26 cellular contexts compared by ENCODE assay signal in genomic region chr11:31805629-31806185, GRCh38. TPM values are rescaled to one million over a fixed set of nuclear protein-coding genes. Genes with fewer than 3 reads are reported as not detected.
DNase-seq lines count a peak whose midpoint lies in the region; ATAC-seq and TF ChIP-seq lines count a peak whose summit lies in the region.
"Had no signal": no experiment of that assay in that cellular context is flagged by ENCODE, and none has a peak within 500 bp of the region (broad histone marks: within the 10 kb centered on the region; RNA-seq: fewer than 3 reads in every experiment).

No MANE protein-coding gene starts in this region.

- ATAC-seq in WTC11 (peak; percentile 43), GM18907 (IDR thresholded peaks at IDR 0.05; ENCODE audit: unreplicated experiment) (no peak), GM19463 (IDR thresholded peaks at IDR 0.05; ENCODE audit: unreplicated experiment) (no peak)
- ATAC-seq: A549; left colon; stimulated activated effector memory CD8-positive, alpha-beta T cell treated with anti-CD3 and anti-CD28 coated beads, Interleukin-12 subunit alpha, Interleukin-12 subunit beta, amount 100 ng/mL, for 72 hours had no signal

- TF ChIP-seq CTCF in WTC11 (IDR thresholded peaks at IDR 0.05) (no peak), osteoblast (IDR thresholded peaks at IDR 0.05; ENCODE audit: extremely low read depth, low read depth, low read length) (no peak)

- peaks cover 7% of the 10 kb centered on the region for H3K36me3 Mint-ChIP-seq in T-helper 2 cell treated with Interferon-gamma antibody and Interleukin-4, amounts not matched to agents 5 μg/mL and 100 μg/mL, for 36 hours (ENCODE audit: low read depth)
- no peaks in the 10 kb centered on the region for H3K36me3 Mint-ChIP-seq in WTC11
- H3K36me3 Mint-ChIP-seq in activated naive CD8-positive, alpha-beta T cell treated with anti-CD3 and anti-CD28 coated beads for 36 hours: peaks cover 12% of the 10 kb centered on the region
- H3K36me3 Mint-ChIP-seq: stimulated activated effector memory CD8-positive, alpha-beta T cell treated with anti-CD3 and anti-CD28 coated beads, Interleukin-12 subunit alpha, Interleukin-12 subunit beta, amount 100 ng/mL, for 72 hours had no signal

- no peaks in the 10 kb centered on the region for H3K9me3 ChIP-seq in osteoblast (ENCODE audit: low read depth, low read length)
- H3K9me3 ChIP-seq: A549, adrenal gland, tibial nerve had no signal

- peak; percentile 2 for DNase-seq in T-helper 2 cell treated with Interferon-gamma antibody and Interleukin-4, amounts not matched to agents 5 μg/mL and 100 μg/mL, for 36 hours (ENCODE audit: low spot score)
- no peak for DNase-seq in T-helper 2 cell
- DNase-seq in WTC11 (ENCODE audit: low spot score): peak; percentile 70
- DNase-seq in glomerular visceral epithelial cell (ENCODE audit: extremely low spot score): peak; percentile 82
- peak; percentile 56 for DNase-seq in osteoblast (ENCODE audit: insufficient read length, low spot score, missing footprints)
- no peak for DNase-seq in activated naive CD8-positive, alpha-beta T cell treated with anti-CD3 and anti-CD28 coated beads for 36 hours
- DNase-seq: activated CD4-positive, CD25-positive, alpha-beta regulatory T cell; DMS153; hippocampal formation; left colon; NCI-H1105; NCI-H2107; NCI-H524 treated with DMSO at 0.1 percent for 48 hours; Right ventricle myocardium superior had no signal

- peaks cover 5% of the 10 kb centered on the region for H4K20me1 ChIP-seq in osteoblast (ENCODE audit: insufficient read depth, low read length)

- peaks cover 88% of the 10 kb centered on the region for H3K27me3 Mint-ChIP-seq in T-helper 2 cell treated with Interferon-gamma antibody and Interleukin-4, amounts not matched to agents 5 μg/mL and 100 μg/mL, for 36 hours (ENCODE audit: low read depth)
- peaks cover 100% of the 10 kb centered on the region for H3K27me3 Mint-ChIP-seq in WTC11 (ENCODE audit: low read depth)
- H3K27me3 Mint-ChIP-seq in activated naive CD8-positive, alpha-beta T cell treated with anti-CD3 and anti-CD28 coated beads for 36 hours: peaks cover 94% of the 10 kb centered on the region

- H3K4me3 ChIP-seq in osteoblast (ENCODE audit: insufficient read depth, low read length): no peak overlapping the region
- H3K4me3 ChIP-seq: A549, adrenal gland had no signal

- peaks cover 5% of the 10 kb centered on the region for H3K4me1 ChIP-seq in osteoblast (ENCODE audit: insufficient read depth, low read length)
- H3K4me1 ChIP-seq: A549 had no signal

- CTCF ChIA-PET in WTC11 (lab: Charles Lee): interaction anchor here (0.7 to 2.2 kb wide), 8 partner anchors 11 to 201 kb away, joined by 3 to 10 read pairs (median 4); no protein-coding TSS in a partner anchor

- H3K4me1 Mint-ChIP-seq in T-helper 2 cell treated with Interferon-gamma antibody and Interleukin-4, amounts not matched to agents 5 μg/mL and 100 μg/mL, for 36 hours (ENCODE audit: low read depth): peaks cover 22% of the 10 kb centered on the region
- peaks cover 73% of the 10 kb centered on the region for H3K4me1 Mint-ChIP-seq in WTC11
- peaks cover 41% of the 10 kb centered on the region for H3K4me1 Mint-ChIP-seq in activated naive CD8-positive, alpha-beta T cell treated with anti-CD3 and anti-CD28 coated beads for 36 hours

- POLR2A ChIA-PET in WTC11 (lab: Charles Lee): interaction anchor here (0.8 to 0.9 kb wide), 2 partner anchors 15 to 17 kb away, joined by 3 read pairs; no protein-coding TSS in a partner anchor

- H3K27ac ChIP-seq in osteoblast (ENCODE audit: low read depth, low read length): no peak overlapping the region
- H3K27ac ChIP-seq: A549, adrenal gland, tibial nerve had no signal

- H3K36me3 ChIP-seq in osteoblast (ENCODE audit: insufficient read depth, low read length): no peaks in the 10 kb centered on the region
- H3K36me3 ChIP-seq: adrenal gland, tibial nerve had no signal

- H3K4me2 ChIP-seq in osteoblast (ENCODE audit: insufficient read depth, low read length): no peak overlapping the region
- H3K4me2 ChIP-seq: A549 had no signal

- H3K4me3 Mint-ChIP-seq in T-helper 2 cell treated with Interferon-gamma antibody and Interleukin-4, amounts not matched to agents 5 μg/mL and 100 μg/mL, for 36 hours: no peak overlapping the region
- H3K4me3 Mint-ChIP-seq in WTC11: peak overlapping the region; percentile 44
- no peak overlapping the region for H3K4me3 Mint-ChIP-seq in activated naive CD8-positive, alpha-beta T cell treated with anti-CD3 and anti-CD28 coated beads for 36 hours
- H3K4me3 Mint-ChIP-seq: central memory CD8-positive, alpha-beta T cell; nephron had no signal

- H3K27ac Mint-ChIP-seq in T-helper 2 cell treated with Interferon-gamma antibody and Interleukin-4, amounts not matched to agents 5 μg/mL and 100 μg/mL, for 36 hours: no peak overlapping the region
- H3K27ac Mint-ChIP-seq in WTC11: no peak overlapping the region
- no peak overlapping the region for H3K27ac Mint-ChIP-seq in activated naive CD8-positive, alpha-beta T cell treated with anti-CD3 and anti-CD28 coated beads for 36 hours
- H3K27ac Mint-ChIP-seq: CD14-positive monocyte; nephron; stimulated activated effector memory CD8-positive, alpha-beta T cell treated with anti-CD3 and anti-CD28 coated beads, Interleukin-12 subunit alpha, Interleukin-12 subunit beta, amount 100 ng/mL, for 72 hours had no signal

- no peak overlapping the region for H2AFZ ChIP-seq in osteoblast (ENCODE audit: low read length)

- no peaks in the 10 kb centered on the region for H3K79me2 ChIP-seq in osteoblast (ENCODE audit: insufficient read depth, low read length)

- no peaks in the 10 kb centered on the region for H3K9me3 Mint-ChIP-seq in T-helper 2 cell treated with Interferon-gamma antibody and Interleukin-4, amounts not matched to agents 5 μg/mL and 100 μg/mL, for 36 hours
- H3K9me3 Mint-ChIP-seq in WTC11: no peaks in the 10 kb centered on the region
- peaks cover 19% of the 10 kb centered on the region for H3K9me3 Mint-ChIP-seq in activated naive CD8-positive, alpha-beta T cell treated with anti-CD3 and anti-CD28 coated beads for 36 hours
- H3K9me3 Mint-ChIP-seq: central memory CD8-positive, alpha-beta T cell had no signal

- peaks cover 98% of the 10 kb centered on the region for H3K27me3 ChIP-seq in osteoblast (ENCODE audit: insufficient read depth, low read length)

TF ChIP-seq in WTC11, 78 proteins besides CTCF, POLR2A, EP300 and RAD21:
- TF ChIP-seq ZNF532 (CRISPR knock-in tag; IDR thresholded peaks at IDR 0.05; ENCODE audit: borderline replicate concordance) (no peak), PRDM15 (CRISPR knock-in tag; IDR thresholded peaks at IDR 0.05) (0 out of 2 replicates have a peak, but pooled peaks have one; percentile 27)

RNA-seq across cellular contexts. Expression of gene PAX6, which starts 5.4 kb away (rescaled TPM):
- total RNA-seq in WTC11 (2021) (0.18 to 3.3 TPM (median 0.30 TPM) in 3 replicates), osteoblast (under 0.01 and 0.36 TPM in 2 replicates)
- total RNA-seq in activated naive CD8-positive, alpha-beta T cell treated with anti-CD3 and anti-CD28 coated beads for 36 hours: not detected
- total RNA-seq: activated CD8-positive, alpha-beta memory T cell treated with anti-CD3 and anti-CD28 coated beads for 36 hours; HT-29; Right ventricle myocardium superior; T-helper 1 cell treated with Interleukin-12 subunit alpha and Interleukin-12 subunit beta and Interleukin-4 antibody, amounts not matched to agents 30 ng/mL and 1 ng/mL, for 36 hours; tibial nerve had no signal

Comparison
In these comparisons a context has a peak if more than half of its experiments do, and no peak if none do; other contexts are left out.
1. DNase-seq: peak in T-helper 2 cell treated with Interferon-gamma antibody and Interleukin-4, amounts not matched to agents 5 μg/mL and 100 μg/mL, for 36 hours (single experiment), WTC11 (single experiment), glomerular visceral epithelial cell (single experiment) and osteoblast (single experiment); none in T-helper 2 cell (0 of 5) and activated naive CD8-positive, alpha-beta T cell treated with anti-CD3 and anti-CD28 coated beads for 36 hours (single experiment).